21 cellular contexts compared by ENCODE assay signal in genomic region chr12:52913424-52913821, GRCh38. TPM values are rescaled to one million over a fixed set of nuclear protein-coding genes. Genes with fewer than 3 reads are reported as not detected.
DNase-seq lines count a peak whose midpoint lies in the region; ATAC-seq and TF ChIP-seq lines count a peak whose summit lies in the region.
"Had no signal": no experiment of that assay in that cellular context is flagged by ENCODE, and none has a peak within 500 bp of the region (broad histone marks: within the 10 kb centered on the region; RNA-seq: fewer than 3 reads in every experiment).

No MANE protein-coding gene starts in this region.

- no peaks in the 10 kb centered on the region for H3K36me3 Mint-ChIP-seq in activated CD4-positive, alpha-beta memory T cell treated with anti-CD3 and anti-CD28 coated beads, Interleukin-2, amount 10 ng/mL, durations not matched to agents 7 days and 5 days (ENCODE audit: low read depth)
- H3K36me3 Mint-ChIP-seq: naive B cell had no signal

- H3K4me2 ChIP-seq in HCT116 (ENCODE audit: low read length) (no peak overlapping the region), trophoblast cell (ENCODE audit: low read length) (no peak overlapping the region)

- no peaks in the 10 kb centered on the region for H3K36me3 ChIP-seq in HCT116 (ENCODE audit: control insufficient read depth in 1 of 2, insufficient read depth in 2 of 2, low read length in 2 of 2)
- no peaks in the 10 kb centered on the region for H3K36me3 ChIP-seq in duodenal mucosa (ENCODE audit: control insufficient read depth in 1 of 2, insufficient read depth in 2 of 2, low read length in 2 of 2)
- H3K36me3 ChIP-seq in trophoblast cell (ENCODE audit: control insufficient read depth in 1 of 2, insufficient read depth in 2 of 2, low read length in 2 of 2) = no peaks in the 10 kb centered on the region
- no peaks in the 10 kb centered on the region for H3K36me3 ChIP-seq in prostate gland
- no peaks in the 10 kb centered on the region for H3K36me3 ChIP-seq in left lung
- H3K36me3 ChIP-seq: brain microvascular endothelial cell, esophagus squamous epithelium, gastrocnemius medialis, upper lobe of right lung had no signal

- no peak overlapping the region for H3K27ac Mint-ChIP-seq in activated CD4-positive, alpha-beta memory T cell treated with anti-CD3 and anti-CD28 coated beads, Interleukin-2, amount 10 ng/mL, durations not matched to agents 7 days and 5 days
- H3K27ac Mint-ChIP-seq: activated T-cell treated with anti-CD3 and anti-CD28 coated beads, Interleukin-2, amount 50 U/mL, for 24 hours; effector memory CD8-positive, alpha-beta T cell; IgD-negative memory B cell had no signal

- peaks cover 18 to 32% of the 10 kb centered on the region in 2 experiments for H3K4me1 ChIP-seq in HCT116 (ENCODE audit: control insufficient read depth in 1 of 2, insufficient read depth in 2 of 2, low read length in 2 of 2)
- peaks cover 40 to 49% of the 10 kb centered on the region in 2 donors for H3K4me1 ChIP-seq in duodenal mucosa (ENCODE audit: control insufficient read depth in 1 of 2, insufficient read depth in 2 of 2, low read length in 2 of 2)
- H3K4me1 ChIP-seq in trophoblast cell (ENCODE audit: control insufficient read depth in 1 of 2, insufficient read depth in 2 of 2, low read length in 2 of 2) = peaks cover 14 to 25% of the 10 kb centered on the region in 2 experiments
- peaks cover 5% of the 10 kb centered on the region for H3K4me1 ChIP-seq in prostate gland (replicated peaks)
- H3K4me1 ChIP-seq in left lung = peaks cover 0 to 5% of the 10 kb centered on the region in 2 donors
- H3K4me1 ChIP-seq: gastrocnemius medialis, upper lobe of right lung had no signal

- intact Hi-C loops in HCT116 (cut with micrococcal nuclease) = no loop called here
- intact Hi-C loops in prostate gland (cut with DNase I) = no loop called here
- intact Hi-C loops in left lung (cut with DNase I) = no loop called here

- BruUV-seq in HCT116 (replicated peaks; lab: Mats Ljungman, UMichigan) = no TSS peak

- H2AFZ ChIP-seq in HCT116 (ENCODE audit: low read depth, low read length, poor library complexity, severe bottlenecking) (no peak overlapping the region), trophoblast cell (ENCODE audit: insufficient read depth, low read length, poor library complexity) (no peak overlapping the region)

- H3K14ac ChIP-seq in trophoblast cell (ENCODE audit: low read length) = peak overlapping the region; percentile 3

- H3K79me1 ChIP-seq in trophoblast cell (ENCODE audit: low read length) = peaks cover 14% of the 10 kb centered on the region

- no peaks in the 10 kb centered on the region for H3K79me2 ChIP-seq in HCT116 (ENCODE audit: insufficient read depth, low read length)
- H3K79me2 ChIP-seq in trophoblast cell (ENCODE audit: control insufficient read depth, insufficient read depth, low read length, poor library complexity) = peaks cover 6% of the 10 kb centered on the region

- H4K20me1 ChIP-seq in HCT116 (ENCODE audit: insufficient read depth) = no peaks in the 10 kb centered on the region

- H3K9me3 Mint-ChIP-seq in activated CD4-positive, alpha-beta memory T cell treated with anti-CD3 and anti-CD28 coated beads, Interleukin-2, amount 10 ng/mL, durations not matched to agents 7 days and 5 days = no peaks in the 10 kb centered on the region
- H3K9me3 Mint-ChIP-seq: activated T-cell treated with anti-CD3 and anti-CD28 coated beads, Interleukin-2, amount 50 U/mL, for 24 hours; effector memory CD8-positive, alpha-beta T cell; IgD-negative memory B cell had no signal

- no peak overlapping the region for H3K27ac ChIP-seq in HCT116 (ENCODE audit: low read depth, low read length)
- H3K27ac ChIP-seq in duodenal mucosa (ENCODE audit: low read depth, low read length) = peak overlapping the region; percentile 80
- no peak overlapping the region for H3K27ac ChIP-seq in trophoblast cell (ENCODE audit: low read depth, low read length)
- H3K27ac ChIP-seq in prostate gland = peak overlapping the region in 1 of 2 donors; percentile 80
- H3K27ac ChIP-seq in left lung = no peak overlapping the region
- H3K27ac ChIP-seq: brain microvascular endothelial cell, C4-2B, esophagus squamous epithelium, gastrocnemius medialis, HL-60, upper lobe of right lung had no signal

- H2AK5ac ChIP-seq in trophoblast cell (ENCODE audit: low read length) = peak overlapping the region; percentile 84

- POLR2A ChIA-PET in HCT116 (lab: Charles Lee) = interaction anchor here (14.5 kb wide), 1 partner anchor 7 kb away, joined by 262 read pairs; the partner anchor contains the start of gene KRT8
- POLR2A ChIA-PET in activated CD4-positive, alpha-beta memory T cell treated with anti-CD3 and anti-CD28 coated beads, Interleukin-2, amount 10 ng/mL, durations not matched to agents 7 days and 5 days (lab: Charles Lee) = no interaction called here

- H2BK12ac ChIP-seq in trophoblast cell (ENCODE audit: low read length) = peak overlapping the region; percentile 33

- TF ChIP-seq CTCF in HCT116 (IDR thresholded peaks at IDR 0.05 in 2 of 3, conservative IDR thresholded peaks at IDR 0.05 in 1 of 3; ENCODE audit: borderline replicate concordance in 1 of 3, insufficient read depth in 1 of 3, low read depth in 2 of 3, low read length in 2 of 3) (no peak), prostate gland (IDR thresholded peaks at IDR 0.05) (no peak), left lung (IDR thresholded peaks at IDR 0.05) (no peak)

- H3K9me3 ChIP-seq in HCT116 (ENCODE audit: control insufficient read depth in 1 of 2, insufficient read depth in 1 of 2, low read depth in 1 of 2, low read length in 2 of 2) (no peaks in the 10 kb centered on the region), duodenal mucosa (ENCODE audit: control insufficient read depth in 1 of 2, low read length in 2 of 2) (no peaks in the 10 kb centered on the region), trophoblast cell (ENCODE audit: insufficient read depth, low read depth, low read length) (no peaks in the 10 kb centered on the region), prostate gland (no peaks in the 10 kb centered on the region), left lung (peaks cover 0 to 3% of the 10 kb centered on the region in 2 donors)
- H3K9me3 ChIP-seq: esophagus squamous epithelium, gastrocnemius medialis, upper lobe of right lung had no signal

- no peak overlapping the region for H3K4me3 Mint-ChIP-seq in activated CD4-positive, alpha-beta memory T cell treated with anti-CD3 and anti-CD28 coated beads, Interleukin-2, amount 10 ng/mL, durations not matched to agents 7 days and 5 days
- H3K4me3 Mint-ChIP-seq: activated T-cell treated with anti-CD3 and anti-CD28 coated beads, Interleukin-2, amount 50 U/mL, for 24 hours; effector memory CD8-positive, alpha-beta T cell; IgD-negative memory B cell had no signal

- TF ChIP-seq POLR2A in HCT116 (IDR thresholded peaks at IDR 0.05; ENCODE audit: borderline replicate concordance, extremely low read depth, insufficient read depth, insufficient read length) (no peak), prostate gland (IDR thresholded peaks at IDR 0.05) (no peak)

- DNase-seq in HCT116 (ENCODE audit: low read depth, low spot score) = no peak
- peak; percentile 94 for DNase-seq in NCI-H2107 treated with DMSO at 0.1 percent for 48 hours (lab: John Stamatoyannopoulos, UW; ENCODE audit: unreplicated experiment)
- DNase-seq in trophoblast cell = no peak
- DNase-seq in prostate gland (ENCODE audit: low spot score) = no peak
- no peak for DNase-seq in activated CD4-positive, alpha-beta memory T cell treated with anti-CD3 and anti-CD28 coated beads, Interleukin-2, amount 10 ng/mL, durations not matched to agents 7 days and 5 days
- no peak for DNase-seq in left lung
- DNase-seq: activated CD4-positive, CD25-positive, alpha-beta regulatory T cell; activated T-cell treated with anti-CD3 and anti-CD28 coated beads, Interleukin-2, amount 50 U/mL, for 24 hours; brain microvascular endothelial cell; effector memory CD8-positive, alpha-beta T cell; esophagus squamous epithelium; gastrocnemius medialis; naive B cell; NCI-H1694; NCI-H446 treated with DMSO at 0.1 percent for 48 hours; right cardiac atrium; upper lobe of right lung had no signal

- ATAC-seq in HCT116 (peak; percentile 24; the same call in 1 of the 2 replicates), left lung (no peak)
- ATAC-seq: effector memory CD8-positive, alpha-beta T cell; gastrocnemius medialis; upper lobe of right lung had no signal

- no peak overlapping the region for H4K91ac ChIP-seq in trophoblast cell (ENCODE audit: low read depth, low read length)

- no peak for TF ChIP-seq RAD21 in HCT116 (IDR thresholded peaks at IDR 0.05; ENCODE audit: low read depth)

- H3K9ac ChIP-seq in HCT116 (ENCODE audit: low read length) (no peak overlapping the region), duodenal mucosa (ENCODE audit: low read depth in 1 of 2, low read length in 2 of 2) (peak overlapping the region; percentile 10 to 23), trophoblast cell (ENCODE audit: low read length) (no peak overlapping the region)

- no peak overlapping the region for H3K18ac ChIP-seq in trophoblast cell (ENCODE audit: low read length)

- peaks cover 13% of the 10 kb centered on the region for H3K27me3 Mint-ChIP-seq in activated CD4-positive, alpha-beta memory T cell treated with anti-CD3 and anti-CD28 coated beads, Interleukin-2, amount 10 ng/mL, durations not matched to agents 7 days and 5 days
- H3K27me3 Mint-ChIP-seq: activated T-cell treated with anti-CD3 and anti-CD28 coated beads, Interleukin-2, amount 50 U/mL, for 24 hours had no signal

- H2BK5ac ChIP-seq in trophoblast cell (ENCODE audit: low read depth, low read length, poor library complexity) = no peak overlapping the region

- WGBS in trophoblast cell (ENCODE audit: extremely low coverage, insufficient coverage, insufficient read length) = no CpG with 5 or more reads among the region's 9 CpGs
- WGBS in prostate gland = 73% methylated on average over 9 of the region's 9 CpGs

- no peak overlapping the region for H2BK120ac ChIP-seq in trophoblast cell (ENCODE audit: insufficient read depth, low read length, poor library complexity)

- H3K23ac ChIP-seq in trophoblast cell (ENCODE audit: low read length) = peak overlapping the region; percentile 19

- RAD21 ChIA-PET in HCT116 (lab: Charles Lee; ENCODE audit: low non-redundant PET in 1 of 2, low total read pairs in 2 of 2, uncharacterized antibody in 2 of 2, unreplicated experiment in 2 of 2) = no interaction called here

- H3K27me3 ChIP-seq in HCT116 (ENCODE audit: insufficient read depth, low read length) = no peaks in the 10 kb centered on the region
- no peaks in the 10 kb centered on the region for H3K27me3 ChIP-seq in duodenal mucosa (ENCODE audit: control insufficient read depth in 1 of 2, insufficient read depth in 2 of 2, low read length in 2 of 2)
- no peaks in the 10 kb centered on the region for H3K27me3 ChIP-seq in trophoblast cell (ENCODE audit: insufficient read depth, low read length)
- H3K27me3 ChIP-seq in prostate gland (replicated peaks; ENCODE audit: insufficient read depth) = no peaks in the 10 kb centered on the region
- no peaks in the 10 kb centered on the region for H3K27me3 ChIP-seq in left lung
- H3K27me3 ChIP-seq: brain microvascular endothelial cell, upper lobe of right lung had no signal

- H3K9me2 ChIP-seq in HCT116 (ENCODE audit: insufficient read depth) = no peaks in the 10 kb centered on the region

- H3K4ac ChIP-seq in trophoblast cell (ENCODE audit: low read depth, low read length) = no peak overlapping the region

- no peak overlapping the region for H4K8ac ChIP-seq in trophoblast cell (ENCODE audit: low read depth, low read length)

- no peak overlapping the region for H4K12ac ChIP-seq in trophoblast cell (ENCODE audit: low read depth, low read length)

- peaks cover 2% of the 10 kb centered on the region for H3K4me1 Mint-ChIP-seq in activated CD4-positive, alpha-beta memory T cell treated with anti-CD3 and anti-CD28 coated beads, Interleukin-2, amount 10 ng/mL, durations not matched to agents 7 days and 5 days

- CTCF ChIA-PET in HCT116 (lab: Charles Lee) = no interaction called here
- CTCF ChIA-PET in activated CD4-positive, alpha-beta memory T cell treated with anti-CD3 and anti-CD28 coated beads, Interleukin-2, amount 10 ng/mL, durations not matched to agents 7 days and 5 days (lab: Charles Lee) = no interaction called here

- no peak overlapping the region for H3K4me3 ChIP-seq in HCT116 (replicated peaks in 1 of 2; ENCODE audit: low read depth in 1 of 2, low read length in 2 of 2)
- peak overlapping the region in 1 of 2 donors; percentile 6 for H3K4me3 ChIP-seq in duodenal mucosa (ENCODE audit: low read depth in 1 of 2, low read length in 2 of 2)
- H3K4me3 ChIP-seq in trophoblast cell (ENCODE audit: low read depth, low read length) = no peak overlapping the region
- H3K4me3 ChIP-seq in prostate gland = no peak overlapping the region
- H3K4me3 ChIP-seq in left lung = no peak overlapping the region
- H3K4me3 ChIP-seq: esophagus squamous epithelium, gastrocnemius medialis, upper lobe of right lung had no signal

RNA-seq across cellular contexts. Expression of gene KRT8, which starts 8.5 kb away (rescaled TPM):
- total RNA-seq in HCT116 (2021; ENCODE audit: unreplicated experiment) (1,655 TPM), prostate gland (100 to 1,000 TPM; 182 to 536 TPM), left lung (1,000 to 10,000 TPM in 1 of 2 donors, 100 to 1,000 TPM in 1; 583 to 1,126 TPM)
- polyA plus RNA-seq in HCT116 (2012) = 1,805 and 2,066 TPM in 2 replicates
- 5,322 and 5,443 TPM in 2 replicates for polyA plus RNA-seq in trophoblast cell (2013)
- under 1 TPM; 0.33 to 0.65 TPM for total RNA-seq in activated CD4-positive, alpha-beta memory T cell treated with anti-CD3 and anti-CD28 coated beads, Interleukin-2, amount 10 ng/mL, durations not matched to agents 7 days and 5 days
- polyA plus RNA-seq: IgD-negative memory B cell had no signal

RNA-seq across cellular contexts. Expression of gene KRT18, which starts 35.5 kb away (rescaled TPM):
- total RNA-seq in HCT116 (2021; ENCODE audit: unreplicated experiment) (1,229 TPM), prostate gland (100 to 1,000 TPM; 211 to 737 TPM), left lung (100 to 1,000 TPM; 447 to 667 TPM)
- polyA plus RNA-seq in HCT116 (2012) = 1,596 and 1,648 TPM in 2 replicates
- polyA plus RNA-seq in trophoblast cell (2013) = 4,184 and 4,236 TPM in 2 replicates
- total RNA-seq in activated CD4-positive, alpha-beta memory T cell treated with anti-CD3 and anti-CD28 coated beads, Interleukin-2, amount 10 ng/mL, durations not matched to agents 7 days and 5 days = 1 to 10 TPM; 2.2 to 2.8 TPM

Comparison
In these comparisons a context has a peak if more than half of its experiments do, and no peak if none do; other contexts are left out.
1. H3K9ac ChIP-seq: peak in duodenal mucosa (2 of 2); none in HCT116 (single experiment) and trophoblast cell (single experiment).
2. RNA of gene KRT8, which starts 8.5 kb away (total RNA-seq): 1,655 TPM in HCT116 (single experiment), 583 to 1,126 TPM in left lung and 182 to 536 TPM in prostate gland; 0.33 to 0.65 TPM in activated CD4-positive, alpha-beta memory T cell treated with anti-CD3 and anti-CD28 coated beads, Interleukin-2, amount 10 ng/mL, durations not matched to agents 7 days and 5 days; every median in the first group is over 100 times any median in the second.
3. RNA of gene KRT18, which starts 35.5 kb away (total RNA-seq): 1,229 TPM in HCT116 (single experiment), 211 to 737 TPM in prostate gland and 447 to 667 TPM in left lung; 2.2 to 2.8 TPM in activated CD4-positive, alpha-beta memory T cell treated with anti-CD3 and anti-CD28 coated beads, Interleukin-2, amount 10 ng/mL, durations not matched to agents 7 days and 5 days; every median in the first group is over 10 times any median in the second.